Comparison of ENCODE assay signal across 11 cellular contexts in genomic region chr3:39192490-39193092, GRCh38. TPM values are rescaled to one million over a fixed set of nuclear protein-coding genes. Genes with fewer than 3 reads are reported as not detected.
DNase-seq lines count a peak whose midpoint lies in the region; ATAC-seq and TF ChIP-seq lines count a peak whose summit lies in the region.
"Had no signal": no experiment of that assay in that cellular context is flagged by ENCODE, and none has a peak within 500 bp of the region (broad histone marks: within the 10 kb centered on the region; RNA-seq: fewer than 3 reads in every experiment).

XIRP1 (minus strand) TSS chr3:39192595; CDS start chr3:39189445, 3,150 bp downstream.

- H3K27me3 Mint-ChIP-seq in HFFc6 (ENCODE audit: insufficient read depth): peaks cover 6% of the 10 kb centered on the region
- peaks cover 1% of the 10 kb centered on the region for H3K27me3 Mint-ChIP-seq in activated CD4-positive, alpha-beta memory T cell treated with anti-CD3 and anti-CD28 coated beads for 36 hours
- peaks cover 0 to 20% (median 0%) of the 10 kb centered on the region in 5 donors for H3K27me3 Mint-ChIP-seq in naive thymus-derived CD4-positive, alpha-beta T cell

- peaks cover 52% of the 10 kb centered on the region for H3K4me1 ChIP-seq in left ventricle myocardium inferior
- peaks cover 0 to 5% of the 10 kb centered on the region in 2 donors for H3K4me1 ChIP-seq in naive thymus-derived CD4-positive, alpha-beta T cell (ENCODE audit: control insufficient read depth in 2 of 2, insufficient read depth in 2 of 2, low read length in 2 of 2)
- H3K4me1 ChIP-seq: uterus had no signal

- H3K4me3 Mint-ChIP-seq in HFFc6: peak within 1 kb of the TSS; percentile 39
- H3K4me3 Mint-ChIP-seq in activated CD4-positive, alpha-beta memory T cell treated with anti-CD3 and anti-CD28 coated beads for 36 hours: no peak within 1 kb of the TSS
- no peak within 1 kb of the TSS for H3K4me3 Mint-ChIP-seq in naive thymus-derived CD4-positive, alpha-beta T cell
- H3K4me3 Mint-ChIP-seq: T-cell had no signal

- H3K4me1 Mint-ChIP-seq in HFFc6 (ENCODE audit: low read depth): peaks cover 52% of the 10 kb centered on the region
- peaks cover 28% of the 10 kb centered on the region for H3K4me1 Mint-ChIP-seq in activated CD4-positive, alpha-beta memory T cell treated with anti-CD3 and anti-CD28 coated beads for 36 hours (ENCODE audit: low read depth)
- peaks cover 4 to 18% (median 7%) of the 10 kb centered on the region in 7 donors for H3K4me1 Mint-ChIP-seq in naive thymus-derived CD4-positive, alpha-beta T cell

- peak within 1 kb of the TSS; percentile 65 for H3K27ac Mint-ChIP-seq in HFFc6
- H3K27ac Mint-ChIP-seq in activated CD4-positive, alpha-beta memory T cell treated with anti-CD3 and anti-CD28 coated beads for 36 hours: no peak within 1 kb of the TSS
- no peak within 1 kb of the TSS for H3K27ac Mint-ChIP-seq in naive thymus-derived CD4-positive, alpha-beta T cell
- H3K27ac Mint-ChIP-seq: T-cell had no signal

- TF ChIP-seq CTCF in HFFc6 (IDR thresholded peaks at IDR 0.05) (no peak), left ventricle myocardium inferior (IDR thresholded peaks at IDR 0.05; ENCODE audit: borderline replicate concordance) (no peak)

- POLR2A ChIA-PET in activated CD4-positive, alpha-beta memory T cell treated with anti-CD3 and anti-CD28 coated beads for 36 hours (lab: Charles Lee): interaction anchor here (1.1 kb wide), 1 partner anchor 24 kb away, joined by 6 read pairs; no protein-coding TSS in a partner anchor
- POLR2A ChIA-PET in naive thymus-derived CD4-positive, alpha-beta T cell (lab: Charles Lee): no interaction called here

- H3K36me3 ChIP-seq in left ventricle myocardium inferior: peaks cover 5% of the 10 kb centered on the region
- H3K36me3 ChIP-seq in naive thymus-derived CD4-positive, alpha-beta T cell (ENCODE audit: control insufficient read depth in 2 of 3, insufficient read depth in 3 of 3, low read length in 3 of 3): no peaks in the 10 kb centered on the region
- H3K36me3 ChIP-seq: uterus had no signal

- peak within 1 kb of the TSS; percentile 67 for H3K4me3 ChIP-seq in left ventricle myocardium inferior
- H3K4me3 ChIP-seq in naive thymus-derived CD4-positive, alpha-beta T cell (ENCODE audit: low read length): no peak within 1 kb of the TSS
- H3K4me3 ChIP-seq: uterus had no signal

- ATAC-seq in naive thymus-derived CD4-positive, alpha-beta T cell: no peak
- no peak for ATAC-seq in GM18519 (IDR thresholded peaks at IDR 0.05; ENCODE audit: low FRiP score, unreplicated experiment)
- ATAC-seq: T-cell had no signal

- no peaks in the 10 kb centered on the region; the same call in 1 of the 2 replicates for H3K9me3 Mint-ChIP-seq in HFFc6
- H3K9me3 Mint-ChIP-seq in activated CD4-positive, alpha-beta memory T cell treated with anti-CD3 and anti-CD28 coated beads for 36 hours: no peaks in the 10 kb centered on the region
- H3K9me3 Mint-ChIP-seq in naive thymus-derived CD4-positive, alpha-beta T cell: no peaks in the 10 kb centered on the region
- H3K9me3 Mint-ChIP-seq: T-cell had no signal

- DNase-seq in HFFc6 (no peak), left ventricle myocardium inferior (peak; percentile 63), SW480 (ENCODE audit: low spot score) (no peak)
- peak; percentile 64 for DNase-seq in activated CD4-positive, alpha-beta memory T cell treated with anti-CD3 and anti-CD28 coated beads for 36 hours
- DNase-seq in stimulated activated CD4-positive, alpha-beta T cell treated with anti-CD3 and anti-CD28 coated beads, Interleukin-4, amount 100 ng/mL, for 1 hour: peak; percentile 18
- no peak for DNase-seq in naive thymus-derived CD4-positive, alpha-beta T cell
- DNase-seq: activated CD8-positive, alpha-beta memory T cell treated with anti-CD3 and anti-CD28 coated beads, Interleukin-2, amount 50 U/mL, for 48 hours; NCI-H2029 treated with DMSO at 0.1 percent for 48 hours; T-cell; uterus had no signal

- 0 out of 2 replicates have a peak, but pooled peaks cover 4% of the 10 kb centered on the region for H3K36me3 Mint-ChIP-seq in HFFc6 (ENCODE audit: low read depth)
- no peaks in the 10 kb centered on the region for H3K36me3 Mint-ChIP-seq in activated CD4-positive, alpha-beta memory T cell treated with anti-CD3 and anti-CD28 coated beads for 36 hours
- H3K36me3 Mint-ChIP-seq in naive thymus-derived CD4-positive, alpha-beta T cell: no peaks in the 10 kb centered on the region
- H3K36me3 Mint-ChIP-seq: T-cell had no signal

- peak within 1 kb of the TSS; percentile 89 for H3K27ac ChIP-seq in left ventricle myocardium inferior (replicated peaks)
- H3K27ac ChIP-seq in naive thymus-derived CD4-positive, alpha-beta T cell (ENCODE audit: low read depth, low read length): no peak within 1 kb of the TSS
- H3K27ac ChIP-seq: uterus had no signal

- intact Hi-C loops in activated CD4-positive, alpha-beta memory T cell treated with anti-CD3 and anti-CD28 coated beads for 36 hours (cut with micrococcal nuclease): loop anchor here (2.0 kb wide), 1 partner anchor 66 kb away; no protein-coding TSS in a partner anchor
- intact Hi-C loops in left ventricle myocardium inferior (cut with micrococcal nuclease): no loop called here
- intact Hi-C loops in naive thymus-derived CD4-positive, alpha-beta T cell (cut with micrococcal nuclease): no loop called here

- CTCF ChIA-PET in activated CD4-positive, alpha-beta memory T cell treated with anti-CD3 and anti-CD28 coated beads for 36 hours (lab: Charles Lee): interaction anchor here (0.6 to 15.1 kb wide), 4 partner anchors 13 to 196 kb away, joined by 3 to 587 read pairs (median 3); no protein-coding TSS in a partner anchor
- CTCF ChIA-PET in naive thymus-derived CD4-positive, alpha-beta T cell (lab: Charles Lee): interaction anchor here (1.3 to 5.9 kb wide), 2 partner anchors 66 to 95 kb away, joined by 4 to 45 read pairs; no protein-coding TSS in a partner anchor

- no peaks in the 10 kb centered on the region for H3K9me3 ChIP-seq in left ventricle myocardium inferior (replicated peaks)
- no peaks in the 10 kb centered on the region for H3K9me3 ChIP-seq in naive thymus-derived CD4-positive, alpha-beta T cell (ENCODE audit: control insufficient read depth in 2 of 3, low read length in 3 of 3)
- H3K9me3 ChIP-seq: uterus had no signal

- no peaks in the 10 kb centered on the region for H3K27me3 ChIP-seq in left ventricle myocardium inferior (ENCODE audit: low read depth)
- no peaks in the 10 kb centered on the region for H3K27me3 ChIP-seq in naive thymus-derived CD4-positive, alpha-beta T cell (ENCODE audit: control insufficient read depth in 2 of 2, insufficient read depth in 2 of 2, low read length in 2 of 2)
- H3K27me3 ChIP-seq: uterus had no signal

RNA-seq across cellular contexts. Expression of gene XIRP1, which starts in this region (rescaled TPM):
- not detected for total RNA-seq in HFFc6 (2021; fragmentation: NEBNext Ultra II Directional; extraction: Animal tissue kit (Norgen Biotek cat#: 25700))
- total RNA-seq in activated CD4-positive, alpha-beta memory T cell treated with anti-CD3 and anti-CD28 coated beads for 36 hours: 1 to 10 TPM; 1.3 to 1.6 TPM
- 386 TPM for total RNA-seq in left ventricle myocardium inferior
- under 1 TPM in 1 of 5 experiments, not detected in 4; 0.07 TPM for total RNA-seq in naive thymus-derived CD4-positive, alpha-beta T cell
- polyA plus RNA-seq in naive thymus-derived CD4-positive, alpha-beta T cell: not detected
- total RNA-seq: T-cell had no signal

Comparison
In these comparisons a context has a peak if more than half of its experiments do, and no peak if none do; other contexts are left out.
1. RNA of gene XIRP1 (total RNA-seq): 386 TPM in left ventricle myocardium inferior (single experiment); 1.3 to 1.6 TPM in activated CD4-positive, alpha-beta memory T cell treated with anti-CD3 and anti-CD28 coated beads for 36 hours, not detected in HFFc6 and 0.07 TPM in naive thymus-derived CD4-positive, alpha-beta T cell; every median in the first group is over 100 times any median in the second.
2. DNase-seq: peak in activated CD4-positive, alpha-beta memory T cell treated with anti-CD3 and anti-CD28 coated beads for 36 hours (single experiment), left ventricle myocardium inferior (single experiment) and stimulated activated CD4-positive, alpha-beta T cell treated with anti-CD3 and anti-CD28 coated beads, Interleukin-4, amount 100 ng/mL, for 1 hour (single experiment); none in HFFc6 (single experiment), naive thymus-derived CD4-positive, alpha-beta T cell (0 of 9) and SW480 (single experiment).